ENCODE assay signal across 1 cellular context in the genomic region with DNA sequence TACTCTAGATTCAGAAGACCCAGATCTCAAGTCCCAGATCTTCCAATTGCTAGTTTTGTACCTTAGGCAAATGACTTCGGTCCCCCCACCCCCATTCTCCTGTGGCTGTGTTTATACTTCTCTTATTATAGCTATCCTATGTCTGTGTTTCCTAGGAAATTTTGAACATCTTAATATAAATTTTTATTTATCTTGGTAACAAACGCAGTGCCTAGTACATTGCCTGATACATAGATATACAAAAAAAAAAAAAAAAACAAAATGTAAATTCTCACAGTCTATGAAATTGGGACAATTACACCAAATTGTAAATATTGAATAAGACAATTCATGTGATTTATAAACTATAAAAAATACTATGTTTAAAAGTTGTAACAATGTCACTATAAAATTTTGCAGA.
TF ChIP-seq lines count a peak whose summit lies in the region.

No MANE protein-coding gene starts in this region.

TF ChIP-seq in GM23338, 12 proteins besides CTCF, POLR2A, EP300 and RAD21 (continued from another document):
- TF ChIP-seq, protein P1, sequence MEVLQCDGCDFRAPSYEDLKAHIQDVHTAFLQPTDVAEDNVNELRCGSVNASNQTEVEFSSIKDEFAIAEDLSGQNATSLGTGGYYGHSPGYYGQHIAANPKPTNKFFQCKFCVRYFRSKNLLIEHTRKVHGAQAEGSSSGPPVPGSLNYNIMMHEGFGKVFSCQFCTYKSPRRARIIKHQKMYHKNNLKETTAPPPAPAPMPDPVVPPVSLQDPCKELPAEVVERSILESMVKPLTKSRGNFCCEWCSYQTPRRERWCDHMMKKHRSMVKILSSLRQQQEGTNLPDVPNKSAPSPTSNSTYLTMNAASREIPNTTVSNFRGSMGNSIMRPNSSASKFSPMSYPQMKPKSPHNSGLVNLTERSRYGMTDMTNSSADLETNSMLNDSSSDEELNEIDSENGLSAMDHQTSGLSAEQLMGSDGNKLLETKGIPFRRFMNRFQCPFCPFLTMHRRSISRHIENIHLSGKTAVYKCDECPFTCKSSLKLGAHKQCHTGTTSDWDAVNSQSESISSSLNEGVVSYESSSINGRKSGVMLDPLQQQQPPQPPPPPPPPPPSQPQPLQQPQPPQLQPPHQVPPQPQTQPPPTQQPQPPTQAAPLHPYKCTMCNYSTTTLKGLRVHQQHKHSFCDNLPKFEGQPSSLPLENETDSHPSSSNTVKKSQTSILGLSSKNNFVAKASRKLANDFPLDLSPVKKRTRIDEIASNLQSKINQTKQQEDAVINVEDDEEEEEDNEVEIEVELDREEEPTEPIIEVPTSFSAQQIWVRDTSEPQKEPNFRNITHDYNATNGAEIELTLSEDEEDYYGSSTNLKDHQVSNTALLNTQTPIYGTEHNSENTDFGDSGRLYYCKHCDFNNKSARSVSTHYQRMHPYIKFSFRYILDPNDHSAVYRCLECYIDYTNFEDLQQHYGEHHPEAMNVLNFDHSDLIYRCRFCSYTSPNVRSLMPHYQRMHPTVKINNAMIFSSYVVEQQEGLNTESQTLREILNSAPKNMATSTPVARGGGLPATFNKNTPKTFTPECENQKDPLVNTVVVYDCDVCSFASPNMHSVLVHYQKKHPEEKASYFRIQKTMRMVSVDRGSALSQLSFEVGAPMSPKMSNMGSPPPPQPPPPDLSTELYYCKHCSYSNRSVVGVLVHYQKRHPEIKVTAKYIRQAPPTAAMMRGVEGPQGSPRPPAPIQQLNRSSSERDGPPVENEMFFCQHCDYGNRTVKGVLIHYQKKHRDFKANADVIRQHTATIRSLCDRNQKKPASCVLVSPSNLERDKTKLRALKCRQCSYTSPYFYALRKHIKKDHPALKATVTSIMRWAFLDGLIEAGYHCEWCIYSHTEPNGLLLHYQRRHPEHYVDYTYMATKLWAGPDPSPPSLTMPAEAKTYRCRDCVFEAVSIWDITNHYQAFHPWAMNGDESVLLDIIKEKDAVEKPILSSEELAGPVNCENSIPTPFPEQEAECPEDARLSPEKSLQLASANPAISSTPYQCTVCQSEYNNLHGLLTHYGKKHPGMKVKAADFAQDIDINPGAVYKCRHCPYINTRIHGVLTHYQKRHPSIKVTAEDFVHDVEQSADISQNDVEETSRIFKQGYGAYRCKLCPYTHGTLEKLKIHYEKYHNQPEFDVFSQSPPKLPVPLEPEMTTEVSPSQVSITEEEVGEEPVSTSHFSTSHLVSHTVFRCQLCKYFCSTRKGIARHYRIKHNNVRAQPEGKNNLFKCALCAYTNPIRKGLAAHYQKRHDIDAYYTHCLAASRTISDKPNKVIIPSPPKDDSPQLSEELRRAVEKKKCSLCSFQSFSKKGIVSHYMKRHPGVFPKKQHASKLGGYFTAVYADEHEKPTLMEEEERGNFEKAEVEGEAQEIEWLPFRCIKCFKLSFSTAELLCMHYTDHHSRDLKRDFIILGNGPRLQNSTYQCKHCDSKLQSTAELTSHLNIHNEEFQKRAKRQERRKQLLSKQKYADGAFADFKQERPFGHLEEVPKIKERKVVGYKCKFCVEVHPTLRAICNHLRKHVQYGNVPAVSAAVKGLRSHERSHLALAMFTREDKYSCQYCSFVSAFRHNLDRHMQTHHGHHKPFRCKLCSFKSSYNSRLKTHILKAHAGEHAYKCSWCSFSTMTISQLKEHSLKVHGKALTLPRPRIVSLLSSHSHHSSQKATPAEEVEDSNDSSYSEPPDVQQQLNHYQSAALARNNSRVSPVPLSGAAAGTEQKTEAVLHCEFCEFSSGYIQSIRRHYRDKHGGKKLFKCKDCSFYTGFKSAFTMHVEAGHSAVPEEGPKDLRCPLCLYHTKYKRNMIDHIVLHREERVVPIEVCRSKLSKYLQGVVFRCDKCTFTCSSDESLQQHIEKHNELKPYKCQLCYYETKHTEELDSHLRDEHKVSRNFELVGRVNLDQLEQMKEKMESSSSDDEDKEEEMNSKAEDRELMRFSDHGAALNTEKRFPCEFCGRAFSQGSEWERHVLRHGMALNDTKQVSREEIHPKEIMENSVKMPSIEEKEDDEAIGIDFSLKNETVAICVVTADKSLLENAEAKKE (CRISPR knock-in tag; IDR thresholded peaks at IDR 0.05): no peak
- TF ChIP-seq, protein P2, sequence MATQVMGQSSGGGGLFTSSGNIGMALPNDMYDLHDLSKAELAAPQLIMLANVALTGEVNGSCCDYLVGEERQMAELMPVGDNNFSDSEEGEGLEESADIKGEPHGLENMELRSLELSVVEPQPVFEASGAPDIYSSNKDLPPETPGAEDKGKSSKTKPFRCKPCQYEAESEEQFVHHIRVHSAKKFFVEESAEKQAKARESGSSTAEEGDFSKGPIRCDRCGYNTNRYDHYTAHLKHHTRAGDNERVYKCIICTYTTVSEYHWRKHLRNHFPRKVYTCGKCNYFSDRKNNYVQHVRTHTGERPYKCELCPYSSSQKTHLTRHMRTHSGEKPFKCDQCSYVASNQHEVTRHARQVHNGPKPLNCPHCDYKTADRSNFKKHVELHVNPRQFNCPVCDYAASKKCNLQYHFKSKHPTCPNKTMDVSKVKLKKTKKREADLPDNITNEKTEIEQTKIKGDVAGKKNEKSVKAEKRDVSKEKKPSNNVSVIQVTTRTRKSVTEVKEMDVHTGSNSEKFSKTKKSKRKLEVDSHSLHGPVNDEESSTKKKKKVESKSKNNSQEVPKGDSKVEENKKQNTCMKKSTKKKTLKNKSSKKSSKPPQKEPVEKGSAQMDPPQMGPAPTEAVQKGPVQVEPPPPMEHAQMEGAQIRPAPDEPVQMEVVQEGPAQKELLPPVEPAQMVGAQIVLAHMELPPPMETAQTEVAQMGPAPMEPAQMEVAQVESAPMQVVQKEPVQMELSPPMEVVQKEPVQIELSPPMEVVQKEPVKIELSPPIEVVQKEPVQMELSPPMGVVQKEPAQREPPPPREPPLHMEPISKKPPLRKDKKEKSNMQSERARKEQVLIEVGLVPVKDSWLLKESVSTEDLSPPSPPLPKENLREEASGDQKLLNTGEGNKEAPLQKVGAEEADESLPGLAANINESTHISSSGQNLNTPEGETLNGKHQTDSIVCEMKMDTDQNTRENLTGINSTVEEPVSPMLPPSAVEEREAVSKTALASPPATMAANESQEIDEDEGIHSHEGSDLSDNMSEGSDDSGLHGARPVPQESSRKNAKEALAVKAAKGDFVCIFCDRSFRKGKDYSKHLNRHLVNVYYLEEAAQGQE (IDR thresholded peaks at IDR 0.05; ENCODE audit: unreplicated experiment): no peak
- TF ChIP-seq STAT1 (IDR thresholded peaks at IDR 0.05; ENCODE audit: unreplicated experiment) (no peak), EZH2 (IDR thresholded peaks at IDR 0.05; ENCODE audit: low read depth, unreplicated experiment) (no peak), NANOG (IDR thresholded peaks at IDR 0.05; ENCODE audit: borderline replicate concordance) (no peak), CREB1 (CRISPR knock-in tag; IDR thresholded peaks at IDR 0.05; ENCODE audit: low read depth) (no peak), JUNB (IDR thresholded peaks at IDR 0.05; ENCODE audit: unreplicated experiment) (no peak)
- TF ChIP-seq, protein P3, sequence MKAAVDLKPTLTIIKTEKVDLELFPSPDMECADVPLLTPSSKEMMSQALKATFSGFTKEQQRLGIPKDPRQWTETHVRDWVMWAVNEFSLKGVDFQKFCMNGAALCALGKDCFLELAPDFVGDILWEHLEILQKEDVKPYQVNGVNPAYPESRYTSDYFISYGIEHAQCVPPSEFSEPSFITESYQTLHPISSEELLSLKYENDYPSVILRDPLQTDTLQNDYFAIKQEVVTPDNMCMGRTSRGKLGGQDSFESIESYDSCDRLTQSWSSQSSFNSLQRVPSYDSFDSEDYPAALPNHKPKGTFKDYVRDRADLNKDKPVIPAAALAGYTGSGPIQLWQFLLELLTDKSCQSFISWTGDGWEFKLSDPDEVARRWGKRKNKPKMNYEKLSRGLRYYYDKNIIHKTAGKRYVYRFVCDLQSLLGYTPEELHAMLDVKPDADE (IDR thresholded peaks at IDR 0.05): no peak
